16 cellular contexts compared by ENCODE assay signal in genomic region chr3:5251196-5251583, GRCh38.
DNase-seq lines count a peak whose midpoint lies in the region; ATAC-seq and TF ChIP-seq lines count a peak whose summit lies in the region.
"Had no signal": no experiment of that assay in that cellular context is flagged by ENCODE, and none has a peak within 500 bp of the region (broad histone marks: within the 10 kb centered on the region; RNA-seq: fewer than 3 reads in every experiment).

No MANE protein-coding gene starts in this region.

- H3K27ac ChIP-seq in ACC112 (ENCODE audit: low read depth, low read length) = no peak overlapping the region
- no peak overlapping the region for H3K27ac ChIP-seq in SJSA1
- no peak overlapping the region for H3K27ac ChIP-seq in ovary

- H3K27me3 ChIP-seq in ACC112 (ENCODE audit: insufficient read depth, low read length) (peaks cover 33% of the 10 kb centered on the region), SJSA1 (replicated peaks) (no peaks in the 10 kb centered on the region), ovary (no peaks in the 10 kb centered on the region)
- H3K27me3 ChIP-seq: body of pancreas had no signal

- intact Hi-C loops in ovary (cut with DNase I) = no loop called here

- WGBS in ovary, 3 donors = 5 to 18% (median 8%) methylated on average over 6 of the region's 6 CpGs

- H2AFZ ChIP-seq in ACC112 (ENCODE audit: low read length, unreplicated experiment) = peak overlapping the region; percentile 84

- H3K79me2 ChIP-seq in ACC112 (ENCODE audit: control insufficient read depth, insufficient read depth, low read length, unreplicated experiment) = no peaks in the 10 kb centered on the region

- TF ChIP-seq EP300 in ovary (IDR thresholded peaks at IDR 0.05) = no peak

- DNase-seq in SJSA1 (ENCODE audit: low read depth in 1 of 2, low spot score in 2 of 2) = no peak
- no peak for DNase-seq in fibroblast of mammary gland (ENCODE audit: low read depth)
- no peak for DNase-seq in ovary
- DNase-seq in C1 segment of cervical spinal cord (lab: John Stamatoyannopoulos, UW) = no peak
- DNase-seq in NCI-H1105 (lab: John Stamatoyannopoulos, UW) = no peak
- DNase-seq in KG1 (lab: John Stamatoyannopoulos, UW) = no peak
- DNase-seq: activated CD4-positive, alpha-beta T cell treated with anti-CD3 and anti-CD28 coated beads, Interleukin-2, amount 10 ng/mL, durations not matched to agents 24 days and 14 days; AML-193; erythroblast; KBM-7; NCI-H187 treated with DMSO at 0.1 percent for 48 hours; stimulated activated CD4-positive, alpha-beta T cell treated with anti-CD3 and anti-CD28 coated beads, Interleukin-15, amount 100 ng/mL, for 24 hours; T-cell had no signal

- H3K36me3 ChIP-seq in ACC112 (ENCODE audit: insufficient read depth, low read length) (no peaks in the 10 kb centered on the region), SJSA1 (no peaks in the 10 kb centered on the region), ovary (no peaks in the 10 kb centered on the region)

- H3K4me3 ChIP-seq in ACC112 (ENCODE audit: low read depth, low read length) = peak overlapping the region; percentile 80
- H3K4me3 ChIP-seq in SJSA1 = peak overlapping the region; percentile 14; the same call in 1 of the 2 replicates
- H3K4me3 ChIP-seq in fibroblast of mammary gland (ENCODE audit: control insufficient read depth, low read depth, low read length) = peak overlapping the region; percentile 15
- H3K4me3 ChIP-seq in ovary = peak overlapping the region; percentile 24
- H3K4me3 ChIP-seq: body of pancreas had no signal

- ATAC-seq in HG03175 (IDR thresholded peaks at IDR 0.05; ENCODE audit: unreplicated experiment) = no peak
- ATAC-seq: T-cell had no signal

- H3K4me1 ChIP-seq in ACC112 (ENCODE audit: control insufficient read depth, insufficient read depth, low read length, unreplicated experiment) (no peaks in the 10 kb centered on the region), SJSA1 (replicated peaks) (no peaks in the 10 kb centered on the region), ovary (ENCODE audit: insufficient read depth) (no peaks in the 10 kb centered on the region)

- TF ChIP-seq POLR2A in ovary (IDR thresholded peaks at IDR 0.05) = no peak

- TF ChIP-seq CTCF in fibroblast of mammary gland (conservative IDR thresholded peaks at IDR 0.05; ENCODE audit: control insufficient read depth, insufficient read depth, low read depth, low read length) = no peak
- TF ChIP-seq CTCF in ovary (IDR thresholded peaks at IDR 0.05) = no peak

- H3K9me3 ChIP-seq in SJSA1 (replicated peaks) (no peaks in the 10 kb centered on the region), ovary (no peaks in the 10 kb centered on the region)
- H3K9me3 ChIP-seq: body of pancreas had no signal

Comparison
In these comparisons a context has a peak if more than half of its experiments do, and no peak if none do; other contexts are left out.
1. H3K4me3 ChIP-seq: peak in every context shown above with its lines; median percentile 80 in ACC112; 24 in ovary; 15 in fibroblast of mammary gland; 14 in SJSA1.